ENCODE assay signal across 21 cellular contexts in the genomic region with DNA sequence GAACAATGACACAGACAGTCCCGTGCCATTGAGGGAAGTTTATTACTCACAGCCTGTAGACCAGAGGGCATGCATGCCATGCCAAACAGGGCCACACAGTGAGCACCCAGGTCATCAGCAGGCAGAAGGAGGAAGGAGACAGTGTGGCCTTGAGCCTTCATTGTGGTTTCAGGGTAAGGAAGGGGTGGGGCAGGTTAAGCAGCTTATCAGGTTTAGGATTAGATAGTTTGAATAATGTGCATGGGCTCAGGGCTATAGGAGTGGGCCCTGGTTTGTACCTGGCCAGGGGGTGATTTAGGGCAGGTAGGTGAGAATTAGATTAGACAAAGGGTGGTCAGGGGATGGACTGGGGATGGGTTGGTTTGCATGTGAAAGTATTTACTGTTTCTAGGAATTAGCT.
"Had no signal": no experiment of that assay in that cellular context is flagged by ENCODE, and none has a peak within 500 bp of the region (broad histone marks: within the 10 kb centered on the region; RNA-seq: fewer than 3 reads in every experiment).

No MANE protein-coding gene starts in this region.

- H3K27me3 ChIP-seq: ascending aorta, breast epithelium, gastroesophageal sphincter, heart right ventricle, thyroid gland, vagina had no signal

- H3K4me1 ChIP-seq: ascending aorta, breast epithelium, gastroesophageal sphincter, parathyroid adenoma, vagina had no signal

- H3K9me3 Mint-ChIP-seq: activated naive CD4-positive, alpha-beta T cell treated with anti-CD3 and anti-CD28 coated beads for 36 hours; activated T-helper 17 cell treated with anti-CD3 and anti-CD28 coated beads, Interleukin-2, amount 50 U/mL, for 72 hours; effector memory CD8-positive, alpha-beta T cell; naive thymus-derived CD8-positive, alpha-beta T cell; WTC11 had no signal

- ATAC-seq: activated T-helper 17 cell treated with anti-CD3 and anti-CD28 coated beads, Interleukin-2, amount 50 U/mL, for 72 hours; effector memory CD8-positive, alpha-beta T cell; gastroesophageal sphincter; heart right ventricle; left colon; mucosa of descending colon; naive thymus-derived CD8-positive, alpha-beta T cell; WTC11 had no signal

- H3K27ac ChIP-seq: ascending aorta, breast epithelium, gastroesophageal sphincter, heart right ventricle, parathyroid adenoma, thyroid gland, vagina had no signal

- H3K4me1 Mint-ChIP-seq: activated T-helper 17 cell treated with anti-CD3 and anti-CD28 coated beads, Interleukin-2, amount 50 U/mL, for 72 hours; naive thymus-derived CD8-positive, alpha-beta T cell had no signal

- H3K9ac ChIP-seq: parathyroid adenoma had no signal

- H3K36me3 Mint-ChIP-seq: naive thymus-derived CD8-positive, alpha-beta T cell had no signal

- H3K79me2 ChIP-seq: parathyroid adenoma had no signal

- H3K36me3 ChIP-seq: ascending aorta, breast epithelium, gastroesophageal sphincter, heart right ventricle, thyroid gland, vagina had no signal

- H3K4me3 Mint-ChIP-seq: activated naive CD4-positive, alpha-beta T cell treated with anti-CD3 and anti-CD28 coated beads for 36 hours; activated T-helper 17 cell treated with anti-CD3 and anti-CD28 coated beads, Interleukin-2, amount 50 U/mL, for 72 hours; effector memory CD8-positive, alpha-beta T cell; WTC11 had no signal

- H2AFZ ChIP-seq: parathyroid adenoma had no signal

- H3K4me3 ChIP-seq: ascending aorta, breast epithelium, gastroesophageal sphincter, heart right ventricle, lung, mucosa of descending colon, thyroid gland, vagina had no signal

- H3K9me3 ChIP-seq: ascending aorta, breast epithelium, gastroesophageal sphincter, heart right ventricle, mucosa of descending colon, thyroid gland, vagina had no signal

- H3K27ac Mint-ChIP-seq: activated naive CD4-positive, alpha-beta T cell treated with anti-CD3 and anti-CD28 coated beads for 36 hours; activated T-helper 17 cell treated with anti-CD3 and anti-CD28 coated beads, Interleukin-2, amount 50 U/mL, for 72 hours; effector memory CD8-positive, alpha-beta T cell; naive thymus-derived CD8-positive, alpha-beta T cell; WTC11 had no signal

- DNase-seq: activated CD4-positive, alpha-beta T cell treated with anti-CD3 and anti-CD28 coated beads for 4 hours; activated naive CD4-positive, alpha-beta T cell treated with anti-CD3 and anti-CD28 coated beads for 36 hours; cerebellar nuclear complex; effector memory CD8-positive, alpha-beta T cell; heart right ventricle; left colon; mucosa of descending colon; naive thymus-derived CD8-positive, alpha-beta T cell; stimulated activated CD4-positive, alpha-beta T cell treated with anti-CD3 and anti-CD28 coated beads, Interleukin-12 subunit alpha, Interleukin-12 subunit beta, amount 100 ng/mL, for 4 hours; stimulated activated CD4-positive, alpha-beta T cell treated with anti-CD3 and anti-CD28 coated beads, Interleukin-2, amount 100 ng/mL, for 24 hours; T-helper 1 cell; T1000; thyroid gland had no signal
